1 cellular context compared by ENCODE assay signal in genomic region chr11:126189109-126189929, GRCh38.
TF ChIP-seq lines count a peak whose summit lies in the region.

No MANE protein-coding gene starts in this region.

TF ChIP-seq in HepG2, 621 proteins besides CTCF, POLR2A, EP300 and RAD21 (continued from another document and continues in another):
- no peak for TF ChIP-seq E2F1 (CRISPR knock-in tag; IDR thresholded peaks at IDR 0.05)
- TF ChIP-seq STAG1 (CRISPR knock-in tag; IDR thresholded peaks at IDR 0.05) = peak; percentile 49; the same call in 1 of the 2 replicates
- TF ChIP-seq, protein P1, sequence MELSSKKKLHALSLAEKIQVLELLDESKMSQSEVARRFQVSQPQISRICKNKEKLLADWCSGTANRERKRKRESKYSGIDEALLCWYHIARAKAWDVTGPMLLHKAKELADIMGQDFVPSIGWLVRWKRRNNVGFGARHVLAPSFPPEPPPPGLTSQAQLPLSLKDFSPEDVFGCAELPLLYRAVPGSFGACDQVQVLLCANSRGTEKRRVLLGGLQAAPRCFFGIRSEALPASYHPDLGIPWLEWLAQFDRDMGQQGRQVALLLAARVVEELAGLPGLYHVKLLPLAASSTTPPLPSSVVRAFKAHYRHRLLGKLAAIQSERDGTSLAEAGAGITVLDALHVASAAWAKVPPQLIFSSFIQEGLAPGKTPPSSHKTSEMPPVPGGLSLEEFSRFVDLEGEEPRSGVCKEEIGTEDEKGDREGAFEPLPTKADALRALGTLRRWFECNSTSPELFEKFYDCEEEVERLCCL (CRISPR knock-in tag; IDR thresholded peaks at IDR 0.05; ENCODE audit: borderline replicate concordance) = no peak
- peak; percentile 63; the same call in 1 of the 2 replicates for TF ChIP-seq ZNF891 (CRISPR knock-in tag; IDR thresholded peaks at IDR 0.05)
- TF ChIP-seq, protein P2, sequence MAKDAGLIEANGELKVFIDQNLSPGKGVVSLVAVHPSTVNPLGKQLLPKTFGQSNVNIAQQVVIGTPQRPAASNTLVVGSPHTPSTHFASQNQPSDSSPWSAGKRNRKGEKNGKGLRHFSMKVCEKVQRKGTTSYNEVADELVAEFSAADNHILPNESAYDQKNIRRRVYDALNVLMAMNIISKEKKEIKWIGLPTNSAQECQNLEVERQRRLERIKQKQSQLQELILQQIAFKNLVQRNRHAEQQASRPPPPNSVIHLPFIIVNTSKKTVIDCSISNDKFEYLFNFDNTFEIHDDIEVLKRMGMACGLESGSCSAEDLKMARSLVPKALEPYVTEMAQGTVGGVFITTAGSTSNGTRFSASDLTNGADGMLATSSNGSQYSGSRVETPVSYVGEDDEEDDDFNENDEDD (CRISPR knock-in tag; IDR thresholded peaks at IDR 0.05; ENCODE audit: borderline replicate concordance) = peak; percentile 60; the same call in 1 of the 2 replicates
- TF ChIP-seq SNAI1 (CRISPR knock-in tag; IDR thresholded peaks at IDR 0.05; ENCODE audit: borderline replicate concordance) = no peak
- TF ChIP-seq, protein P3, sequence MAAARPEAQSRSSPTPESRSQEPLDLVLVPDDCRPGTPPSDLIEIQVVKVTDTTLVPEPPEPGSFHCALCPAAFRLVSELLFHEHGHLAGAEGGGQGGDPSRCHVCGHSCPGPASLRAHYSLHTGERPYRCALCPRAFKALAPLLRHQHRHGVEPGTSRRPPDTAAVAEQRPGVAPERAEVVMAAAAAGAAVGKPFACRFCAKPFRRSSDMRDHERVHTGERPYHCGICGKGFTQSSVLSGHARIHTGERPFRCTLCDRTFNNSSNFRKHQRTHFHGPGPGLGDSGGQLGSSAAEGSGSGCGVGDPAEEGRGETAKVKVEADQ (CRISPR knock-in tag; IDR thresholded peaks at IDR 0.05; ENCODE audit: borderline replicate concordance) = no peak
- TF ChIP-seq DBP (CRISPR knock-in tag; IDR thresholded peaks at IDR 0.05; ENCODE audit: not compliant biosample characterization) = no peak
- TF ChIP-seq NFIC (IDR thresholded peaks at IDR 0.05; ENCODE audit: low read length) = no peak
- peak; percentile 74 for TF ChIP-seq ZFP91 (CRISPR knock-in tag; IDR thresholded peaks at IDR 0.05; ENCODE audit: borderline replicate concordance)
- TF ChIP-seq JDP2 (CRISPR knock-in tag; IDR thresholded peaks at IDR 0.05; ENCODE audit: borderline replicate concordance) = no peak
- TF ChIP-seq NR2F6 (IDR thresholded peaks at IDR 0.05) = peak; percentile 45; the same call in 1 of the 2 replicates
- TF ChIP-seq NR2F6 (CRISPR knock-in tag; IDR thresholded peaks at IDR 0.05) = peak; percentile 80
- no peak for TF ChIP-seq DMTF1 (CRISPR knock-in tag; IDR thresholded peaks at IDR 0.05)
- TF ChIP-seq ZNF878 (CRISPR knock-in tag; IDR thresholded peaks at IDR 0.05) = no peak
- peak; percentile 80 for TF ChIP-seq MAX (IDR thresholded peaks at IDR 0.05)
- TF ChIP-seq ZNF580 (CRISPR knock-in tag; IDR thresholded peaks at IDR 0.05; ENCODE audit: borderline replicate concordance, low read depth) = peak; percentile 72; the same call in 1 of the 2 replicates
- TF ChIP-seq ZFY (CRISPR knock-in tag; IDR thresholded peaks at IDR 0.05) = peak; percentile 92
- no peak for TF ChIP-seq ZNF724P (CRISPR knock-in tag; IDR thresholded peaks at IDR 0.05; ENCODE audit: borderline replicate concordance)
- no peak for TF ChIP-seq PLSCR1 (CRISPR knock-in tag; IDR thresholded peaks at IDR 0.05; ENCODE audit: borderline replicate concordance)
- TF ChIP-seq, protein P4, sequence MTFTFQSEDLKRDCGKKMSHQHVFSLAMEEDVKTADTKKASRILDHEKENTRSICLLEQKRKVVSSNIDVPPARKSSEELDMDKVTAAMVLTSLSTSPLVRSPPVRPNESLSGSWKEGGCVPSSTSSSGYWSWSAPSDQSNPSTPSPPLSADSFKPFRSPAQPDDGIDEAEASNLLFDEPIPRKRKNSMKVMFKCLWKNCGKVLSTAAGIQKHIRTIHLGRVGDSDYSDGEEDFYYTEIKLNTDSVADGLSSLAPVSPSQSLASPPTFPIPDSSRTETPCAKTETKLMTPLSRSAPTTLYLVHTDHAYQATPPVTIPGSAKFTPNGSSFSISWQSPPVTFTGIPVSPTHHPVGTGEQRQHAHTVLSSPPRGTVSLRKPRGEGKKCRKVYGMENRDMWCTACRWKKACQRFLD (CRISPR knock-in tag; IDR thresholded peaks at IDR 0.05; ENCODE audit: borderline replicate concordance) = no peak
- TF ChIP-seq, protein P5, sequence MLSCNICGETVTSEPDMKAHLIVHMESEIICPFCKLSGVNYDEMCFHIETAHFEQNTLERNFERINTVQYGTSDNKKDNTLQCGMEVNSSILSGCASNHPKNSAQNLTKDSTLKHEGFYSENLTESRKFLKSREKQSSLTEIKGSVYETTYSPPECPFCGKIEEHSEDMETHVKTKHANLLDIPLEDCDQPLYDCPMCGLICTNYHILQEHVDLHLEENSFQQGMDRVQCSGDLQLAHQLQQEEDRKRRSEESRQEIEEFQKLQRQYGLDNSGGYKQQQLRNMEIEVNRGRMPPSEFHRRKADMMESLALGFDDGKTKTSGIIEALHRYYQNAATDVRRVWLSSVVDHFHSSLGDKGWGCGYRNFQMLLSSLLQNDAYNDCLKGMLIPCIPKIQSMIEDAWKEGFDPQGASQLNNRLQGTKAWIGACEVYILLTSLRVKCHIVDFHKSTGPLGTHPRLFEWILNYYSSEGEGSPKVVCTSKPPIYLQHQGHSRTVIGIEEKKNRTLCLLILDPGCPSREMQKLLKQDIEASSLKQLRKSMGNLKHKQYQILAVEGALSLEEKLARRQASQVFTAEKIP (CRISPR knock-in tag; IDR thresholded peaks at IDR 0.05; ENCODE audit: borderline replicate concordance) = no peak
- TF ChIP-seq ZNF326 (CRISPR knock-in tag; IDR thresholded peaks at IDR 0.05; ENCODE audit: borderline replicate concordance) = no peak
- peak; percentile 74 for TF ChIP-seq FOXO1 (CRISPR knock-in tag; IDR thresholded peaks at IDR 0.05)
- no peak for TF ChIP-seq SRSF4 (IDR thresholded peaks at IDR 0.05; ENCODE audit: low read depth, low read length, poor library complexity, severe bottlenecking)
- TF ChIP-seq HNRNPLL (IDR thresholded peaks at IDR 0.05; ENCODE audit: low read depth, low read length, poor library complexity, severe bottlenecking) = no peak
- no peak for TF ChIP-seq BRCA1 (CRISPR knock-in tag; IDR thresholded peaks at IDR 0.05)
- no peak for TF ChIP-seq ZNF879 (CRISPR knock-in tag; IDR thresholded peaks at IDR 0.05)
- TF ChIP-seq NR0B2 (CRISPR knock-in tag; IDR thresholded peaks at IDR 0.05) = no peak
- TF ChIP-seq ZNF10 (CRISPR knock-in tag; IDR thresholded peaks at IDR 0.05; ENCODE audit: borderline replicate concordance, low read depth) = no peak
- TF ChIP-seq, protein P6, sequence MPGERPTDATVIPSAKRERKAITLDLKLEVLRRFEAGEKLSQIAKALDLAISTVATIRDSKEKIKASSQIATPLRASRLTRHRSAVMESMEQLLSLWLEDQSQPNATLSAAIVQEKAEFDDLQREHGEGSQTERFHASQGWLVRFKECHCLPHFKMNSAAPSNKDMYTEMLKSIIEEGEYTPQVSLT (CRISPR knock-in tag; IDR thresholded peaks at IDR 0.05; ENCODE audit: borderline replicate concordance, low read depth) = no peak
- TF ChIP-seq ZNF230 (CRISPR knock-in tag; IDR thresholded peaks at IDR 0.05) = peak; percentile 62; the same call in 1 of the 2 replicates
- TF ChIP-seq, protein P7, sequence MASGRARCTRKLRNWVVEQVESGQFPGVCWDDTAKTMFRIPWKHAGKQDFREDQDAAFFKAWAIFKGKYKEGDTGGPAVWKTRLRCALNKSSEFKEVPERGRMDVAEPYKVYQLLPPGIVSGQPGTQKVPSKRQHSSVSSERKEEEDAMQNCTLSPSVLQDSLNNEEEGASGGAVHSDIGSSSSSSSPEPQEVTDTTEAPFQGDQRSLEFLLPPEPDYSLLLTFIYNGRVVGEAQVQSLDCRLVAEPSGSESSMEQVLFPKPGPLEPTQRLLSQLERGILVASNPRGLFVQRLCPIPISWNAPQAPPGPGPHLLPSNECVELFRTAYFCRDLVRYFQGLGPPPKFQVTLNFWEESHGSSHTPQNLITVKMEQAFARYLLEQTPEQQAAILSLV (CRISPR knock-in tag; IDR thresholded peaks at IDR 0.05; ENCODE audit: borderline replicate concordance) = 0 out of 2 replicates have a peak, but pooled peaks have one; percentile 34
- peak in 1 of 2 experiments; percentile 58; a peak in 1 of 4 replicates for TF ChIP-seq HMGXB4 (CRISPR knock-in tag; IDR thresholded peaks at IDR 0.05; ENCODE audit: borderline replicate concordance in 1 of 2, low read depth in 1 of 2)
- peak; percentile 46; the same call in 1 of the 2 replicates for TF ChIP-seq KDM3A (CRISPR knock-in tag; IDR thresholded peaks at IDR 0.05; ENCODE audit: low read depth)
- peak; percentile 78 for TF ChIP-seq TEAD3 (CRISPR knock-in tag; optimal IDR thresholded peaks at IDR 0.05; ENCODE audit: borderline replicate concordance)
- no peak for TF ChIP-seq ZNF841 (CRISPR knock-in tag; IDR thresholded peaks at IDR 0.05; ENCODE audit: borderline replicate concordance)
- TF ChIP-seq RELA (CRISPR knock-in tag; IDR thresholded peaks at IDR 0.05) = no peak
